Comparison of ENCODE assay signal across 9 cellular contexts in genomic region chr1:6447818-6448748, GRCh38. TPM values are rescaled to one million over a fixed set of nuclear protein-coding genes. Genes with fewer than 3 reads are reported as not detected.
DNase-seq lines count a peak whose midpoint lies in the region; ATAC-seq and TF ChIP-seq lines count a peak whose summit lies in the region.
"Had no signal": no experiment of that assay in that cellular context is flagged by ENCODE, and none has a peak within 500 bp of the region (broad histone marks: within the 10 kb centered on the region; RNA-seq: fewer than 3 reads in every experiment).

No MANE protein-coding gene starts in this region.

- in situ Hi-C loops in brain microvascular endothelial cell (cut with HindIII; ENCODE audit: low pct_ligation_motif_present, low sequenced_read_pairs), result no loop called here

- TF ChIP-seq CTCF in GM12873 (IDR thresholded peaks at IDR 0.05; ENCODE audit: insufficient read depth, low read depth, low read length, missing control alignments) (peak; percentile 11), brain microvascular endothelial cell (IDR thresholded peaks at IDR 0.05; ENCODE audit: low read depth, low read length, missing control alignments) (peak; percentile 20)

- DNase-seq in NCI-H2171 (lab: John Stamatoyannopoulos, UW), result peak; percentile 87
- DNase-seq in brain microvascular endothelial cell, result no peak
- peak in 9 of 10 donors; percentile 33 to 82 (median 60) for DNase-seq in naive thymus-derived CD8-positive, alpha-beta T cell
- DNase-seq in GM19240 (ENCODE audit: insufficient read length, low spot score), result no peak

- no peaks in the 10 kb centered on the region for H3K9me3 Mint-ChIP-seq in naive thymus-derived CD8-positive, alpha-beta T cell

- peaks cover 0 to 2% (median 0%) of the 10 kb centered on the region in 3 donors for H3K36me3 Mint-ChIP-seq in naive thymus-derived CD8-positive, alpha-beta T cell

- peak overlapping the region in 1 of 10 donors; percentile 34 for H3K27ac Mint-ChIP-seq in naive thymus-derived CD8-positive, alpha-beta T cell

- peaks cover 61% of the 10 kb centered on the region for H3K27me3 ChIP-seq in brain microvascular endothelial cell (replicated peaks)

- ATAC-seq in naive thymus-derived CD8-positive, alpha-beta T cell, result peak; percentile 68 to 88
- ATAC-seq in HG02588 (IDR thresholded peaks at IDR 0.05; ENCODE audit: unreplicated experiment) (no peak), HG03565 (IDR thresholded peaks at IDR 0.05; ENCODE audit: unreplicated experiment) (no peak), HG03342 (IDR thresholded peaks at IDR 0.05; ENCODE audit: unreplicated experiment) (no peak)

- POLR2A ChIA-PET in naive thymus-derived CD8-positive, alpha-beta T cell (lab: Charles Lee), result interaction anchor here (0.6 to 6.9 kb wide), 5 partner anchors 11 to 208 kb away, joined by 3 to 58 read pairs (median 6); no protein-coding TSS in a partner anchor

- no peaks in the 10 kb centered on the region for H3K36me3 ChIP-seq in brain microvascular endothelial cell (replicated peaks)

- H3K27ac ChIP-seq in brain microvascular endothelial cell, result no peak overlapping the region

- peaks cover 13 to 26% (median 19%) of the 10 kb centered on the region in 4 donors for H3K4me1 Mint-ChIP-seq in naive thymus-derived CD8-positive, alpha-beta T cell

- peak overlapping the region; percentile 36 to 77 (median 66) for H3K4me3 Mint-ChIP-seq in naive thymus-derived CD8-positive, alpha-beta T cell

- peaks cover 18 to 72% (median 30%) of the 10 kb centered on the region in 5 donors for H3K27me3 Mint-ChIP-seq in naive thymus-derived CD8-positive, alpha-beta T cell

- no peak overlapping the region for H3K4me3 ChIP-seq in brain microvascular endothelial cell (ENCODE audit: low read depth, low read length)
- H3K4me3 ChIP-seq: lung had no signal

RNA-seq across cellular contexts. Expression of gene TNFRSF25, which starts 17.9 kb away (rescaled TPM):
- total RNA-seq in naive thymus-derived CD8-positive, alpha-beta T cell, result 100 to 1,000 TPM; 378 to 381 TPM
- 10 to 100 TPM in 2 of 3 donors, 1 to 10 TPM in 1; 7.2 to 28.7 (median 10.6) TPM for polyA plus RNA-seq in naive thymus-derived CD8-positive, alpha-beta T cell

RNA-seq across cellular contexts. Expression of gene ESPN, which starts 23.5 kb away (rescaled TPM):
- 1 to 10 TPM; 2.3 to 2.4 TPM for total RNA-seq in naive thymus-derived CD8-positive, alpha-beta T cell
- under 1 TPM; 0.12 to 0.81 (median 0.15) TPM for polyA plus RNA-seq in naive thymus-derived CD8-positive, alpha-beta T cell

RNA-seq across cellular contexts. Expression of gene HES2, which starts 28.4 kb away (rescaled TPM):
- not detected for total RNA-seq in naive thymus-derived CD8-positive, alpha-beta T cell
- not detected for polyA plus RNA-seq in naive thymus-derived CD8-positive, alpha-beta T cell

RNA-seq across cellular contexts. Expression of gene PLEKHG5, which starts 43.4 kb away (rescaled TPM):
- total RNA-seq in naive thymus-derived CD8-positive, alpha-beta T cell, result 1 to 10 TPM; 6.3 to 7.0 TPM
- polyA plus RNA-seq in naive thymus-derived CD8-positive, alpha-beta T cell, result 1 to 10 TPM in 1 of 3 donors, under 1 TPM in 2; 0.57 to 1.4 (median 0.59) TPM

RNA-seq across cellular contexts. Expression of gene ACOT7, which starts 54.5 kb away (rescaled TPM):
- 1 to 10 TPM; 4.3 to 4.9 TPM for total RNA-seq in naive thymus-derived CD8-positive, alpha-beta T cell
- 1 to 10 TPM; 5.6 to 9.4 (median 7.8) TPM for polyA plus RNA-seq in naive thymus-derived CD8-positive, alpha-beta T cell

Comparison
In these comparisons a context has a peak if more than half of its experiments do, and no peak if none do; other contexts are left out.
1. DNase-seq: peak in NCI-H2171 (single experiment) and naive thymus-derived CD8-positive, alpha-beta T cell (9 of 10); none in brain microvascular endothelial cell (single experiment) and GM19240 (single experiment).
2. ATAC-seq: peak in naive thymus-derived CD8-positive, alpha-beta T cell (2 of 2); none in HG02588 (single experiment), HG03565 (single experiment) and HG03342 (single experiment).